In genomic region chr2:112626604-112627059, GRCh38 we compare ENCODE assay signal across 8 cellular contexts. TPM values are rescaled to one million over a fixed set of nuclear protein-coding genes. Genes with fewer than 3 reads are reported as not detected.
A peak's percentile ranks its signal among the peaks of the same experiment; 100 is the strongest.
DNase-seq lines count a peak whose midpoint lies in the region; ATAC-seq, FAIRE-seq and TF ChIP-seq lines count a peak whose summit lies in the region.

No MANE protein-coding gene starts in this region.

- H3K27me3 Mint-ChIP-seq in Calu3 (ENCODE audit: unreplicated experiment) (no peaks in the 10 kb centered on the region), endothelial cell (ENCODE audit: unreplicated experiment) (peaks cover 5% of the 10 kb centered on the region)

- intact Hi-C loops in Calu3 (cut with micrococcal nuclease; ENCODE audit: unreplicated experiment): loop anchor here (1.0 to 2.0 kb wide), 2 partner anchors 64 to 100 kb away; no protein-coding TSS in a partner anchor

- H3K36me3 Mint-ChIP-seq in Calu3 (ENCODE audit: insufficient read depth, unreplicated experiment) (peaks cover 11% of the 10 kb centered on the region), endothelial cell (ENCODE audit: low read depth, unreplicated experiment) (no peaks in the 10 kb centered on the region)
- H3K36me3 Mint-ChIP-seq in stimulated activated effector memory CD8-positive, alpha-beta T cell treated with anti-CD3 and anti-CD28 coated beads, Interleukin-12 subunit alpha, Interleukin-12 subunit beta, amount 100 ng/mL, for 72 hours: peaks cover 7% of the 10 kb centered on the region

- H3K4me1 Mint-ChIP-seq in Calu3 (ENCODE audit: low read depth, unreplicated experiment) (peaks cover 61% of the 10 kb centered on the region), endothelial cell (ENCODE audit: unreplicated experiment) (peaks cover 47% of the 10 kb centered on the region)
- H3K4me1 Mint-ChIP-seq in stimulated activated effector memory CD8-positive, alpha-beta T cell treated with anti-CD3 and anti-CD28 coated beads, Interleukin-12 subunit alpha, Interleukin-12 subunit beta, amount 100 ng/mL, for 72 hours: peaks cover 71% of the 10 kb centered on the region

- no peaks in the 10 kb centered on the region for H3K9me3 Mint-ChIP-seq in Calu3 (ENCODE audit: low read depth, unreplicated experiment)
- no peaks in the 10 kb centered on the region for H3K9me3 Mint-ChIP-seq in endothelial cell (ENCODE audit: unreplicated experiment)
- H3K9me3 Mint-ChIP-seq in stimulated activated effector memory CD8-positive, alpha-beta T cell treated with anti-CD3 and anti-CD28 coated beads, Interleukin-12 subunit alpha, Interleukin-12 subunit beta, amount 100 ng/mL, for 72 hours: no peaks in the 10 kb centered on the region

- BruUV-seq in Calu3 (replicated peaks; lab: Mats Ljungman, UMichigan): no TSS peak

- H3K27ac Mint-ChIP-seq in Calu3 (ENCODE audit: unreplicated experiment): peak overlapping the region; percentile 85
- no peak overlapping the region for H3K27ac Mint-ChIP-seq in endothelial cell (ENCODE audit: unreplicated experiment)
- peak overlapping the region; percentile 64 for H3K27ac Mint-ChIP-seq in stimulated activated effector memory CD8-positive, alpha-beta T cell treated with anti-CD3 and anti-CD28 coated beads, Interleukin-12 subunit alpha, Interleukin-12 subunit beta, amount 100 ng/mL, for 72 hours

- peak overlapping the region; percentile 43 for H3K4me3 Mint-ChIP-seq in Calu3 (ENCODE audit: low read depth, unreplicated experiment)
- peak overlapping the region; percentile 25 for H3K4me3 Mint-ChIP-seq in endothelial cell (ENCODE audit: unreplicated experiment)
- H3K4me3 Mint-ChIP-seq in stimulated activated effector memory CD8-positive, alpha-beta T cell treated with anti-CD3 and anti-CD28 coated beads, Interleukin-12 subunit alpha, Interleukin-12 subunit beta, amount 100 ng/mL, for 72 hours: peak overlapping the region; percentile 62

- peak; percentile 53 for ATAC-seq in HG02610 (IDR thresholded peaks at IDR 0.05; ENCODE audit: unreplicated experiment)
- peak; percentile 69 for ATAC-seq in stimulated activated effector memory CD8-positive, alpha-beta T cell treated with anti-CD3 and anti-CD28 coated beads, Interleukin-12 subunit alpha, Interleukin-12 subunit beta, amount 100 ng/mL, for 72 hours

- no peak for FAIRE-seq in GM19239 (lab: Jason Lieb, UNC)

- TF ChIP-seq CTCF in Calu3 (IDR thresholded peaks at IDR 0.05; ENCODE audit: unreplicated experiment): peak; percentile 89
- TF ChIP-seq CTCF in endothelial cell (IDR thresholded peaks at IDR 0.05; ENCODE audit: unreplicated experiment): peak; percentile 55

- CTCF ChIA-PET in Calu3 (lab: Charles Lee): interaction anchor here (0.9 to 5.5 kb wide), 10 partner anchors 11 to 315 kb away, joined by 3 to 92 read pairs (median 4); partner anchors contain the start of gene SLC20A1

- DNase-seq in Calu3: peak; percentile 74
- DNase-seq in NCI-H82 treated with DMSO at 0.1 percent for 48 hours (lab: John Stamatoyannopoulos, UW; ENCODE audit: unreplicated experiment): peak; percentile 26
- DNase-seq in activated T-cell treated with anti-CD3 and anti-CD28 coated beads for 1 hour (ENCODE audit: low read depth): peak; percentile 33
- peak; percentile 65 for DNase-seq in endothelial cell (ENCODE audit: low spot score)
- peak; percentile 75 for DNase-seq in middle frontal gyrus (ENCODE audit: extremely low spot score, low spot score)
- peak; percentile 54 to 79 for DNase-seq in stimulated activated effector memory CD8-positive, alpha-beta T cell treated with anti-CD3 and anti-CD28 coated beads, Interleukin-12 subunit alpha, Interleukin-12 subunit beta, amount 100 ng/mL, for 72 hours (ENCODE audit: low spot score in 2 of 2)
- no peak for DNase-seq in GM19239 (ENCODE audit: insufficient read length, low spot score)

RNA-seq across cellular contexts. Expression of gene SLC20A1, which starts 19.1 kb away (rescaled TPM):
- 71.7 and 84.5 TPM in 2 replicates for total RNA-seq in Calu3 (2022)
- total RNA-seq in endothelial cell (ENCODE audit: unreplicated experiment): 255 TPM

RNA-seq across cellular contexts. Expression of gene CHCHD5, which starts 42.2 kb away (rescaled TPM):
- total RNA-seq in Calu3 (2022): 18.0 and 20.1 TPM in 2 replicates
- 27.4 TPM for total RNA-seq in endothelial cell (ENCODE audit: unreplicated experiment)
